In the genomic region with DNA sequence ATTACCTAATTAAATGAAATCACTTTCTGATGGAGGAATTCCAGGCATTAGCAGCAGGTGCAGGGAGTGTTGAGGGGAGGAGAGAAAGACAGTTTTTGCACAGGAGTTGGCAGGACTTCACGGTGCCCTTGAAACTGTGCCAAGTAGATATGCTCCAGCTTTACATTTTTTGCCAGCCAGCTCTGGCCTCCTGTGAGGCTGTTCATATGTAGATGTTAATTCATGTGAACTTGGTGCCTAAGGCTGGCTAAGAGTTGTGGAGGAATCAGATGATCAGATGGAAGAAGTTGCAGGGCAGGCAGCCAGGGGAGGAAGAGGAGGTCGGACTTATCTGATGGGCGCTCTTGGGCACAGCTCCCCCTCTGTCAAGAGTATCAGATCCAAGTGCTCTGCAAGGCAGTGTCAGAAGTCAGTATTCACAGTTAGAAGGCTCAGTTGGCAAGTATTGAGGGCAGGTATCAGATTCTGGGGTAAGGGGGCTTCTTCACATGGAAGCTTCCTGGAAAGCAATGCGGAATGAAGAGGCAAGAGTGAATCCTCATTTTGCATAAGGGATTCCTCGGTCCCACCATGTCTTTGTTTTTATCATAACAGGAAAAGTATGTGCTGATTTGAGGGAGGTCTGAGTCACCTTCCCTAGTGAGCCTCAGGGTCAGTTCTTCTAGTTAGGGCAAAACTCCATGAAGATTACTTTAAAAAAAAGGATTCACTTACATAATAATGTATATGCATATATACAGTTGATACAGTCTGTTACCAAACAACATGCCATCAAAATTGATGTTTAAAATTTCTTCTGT, we compare ENCODE assay signal across 11 cellular contexts.
DNase-seq lines count a peak whose midpoint lies in the region; ATAC-seq and TF ChIP-seq lines count a peak whose summit lies in the region.
"Had no signal": no experiment of that assay in that cellular context is flagged by ENCODE, and none has a peak within 500 bp of the region (broad histone marks: within the 10 kb centered on the region; RNA-seq: fewer than 3 reads in every experiment).

No MANE protein-coding gene starts in this region.

- CTCF ChIA-PET in AG04449 (lab: Yijun Ruan, JAX), result interaction anchor here (0.9 to 22.1 kb wide), 10 partner anchors 8 to 205 kb away, joined by 3 to 776 read pairs (median 20); no protein-coding TSS in a partner anchor

- POLR2A ChIA-PET in AG04449 (lab: Yijun Ruan, JAX), result no interaction called here

- TF ChIP-seq CTCF in AG04449 (IDR thresholded peaks at IDR 0.05; ENCODE audit: insufficient read depth, low read length, missing control alignments) (no peak), fibroblast of pulmonary artery (IDR thresholded peaks at IDR 0.05; ENCODE audit: low read length, missing control alignments) (no peak)

- no peak overlapping the region for H3K4me3 ChIP-seq in AG04449 (ENCODE audit: low read depth, low read length)
- no peak overlapping the region for H3K4me3 ChIP-seq in fibroblast of pulmonary artery (replicated peaks; ENCODE audit: low read depth, low read length)
- H3K4me3 ChIP-seq: right lobe of liver had no signal

- DNase-seq in AG04449 (ENCODE audit: low read depth, low spot score) (peak; percentile 21), M059J (ENCODE audit: low read depth) (peak; percentile 87), fibroblast of pulmonary artery (ENCODE audit: low read depth) (peak; percentile 47), putamen (ENCODE audit: low spot score) (no peak), GOT3 (lab: John Stamatoyannopoulos, UW) (no peak), 8988T (no peak)
- DNase-seq: H7, right lobe of liver had no signal

- no peak for ATAC-seq in SK-N-SH treated with all-trans-retinoic acid at 6 μM for 48 hours
- ATAC-seq in HG03045 (IDR thresholded peaks at IDR 0.05; ENCODE audit: unreplicated experiment), result no peak
- ATAC-seq: Right ventricle myocardium inferior had no signal

TF ChIP-seq in SK-N-SH treated with all-trans-retinoic acid at 6 μM for 48 hours, 23 proteins besides CTCF, POLR2A, EP300 and RAD21:
- no peak for TF ChIP-seq ZNF8 (CRISPR knock-in tag; IDR thresholded peaks at IDR 0.05)
- TF ChIP-seq ISL1 (CRISPR knock-in tag; IDR thresholded peaks at IDR 0.05), result peak; percentile 40; the same call in 1 of the 2 replicates

Comparison
In these comparisons a context has a peak if more than half of its experiments do, and no peak if none do; other contexts are left out.
1. DNase-seq: peak in AG04449 (single experiment), M059J (single experiment) and fibroblast of pulmonary artery (single experiment); none in putamen (single experiment), GOT3 (single experiment) and 8988T (single experiment).